In genomic region chr17:37493249-37494027, GRCh38 we compare ENCODE assay signal across 1 cellular context.
TF ChIP-seq lines count a peak whose summit lies in the region.

No MANE protein-coding gene starts in this region.

TF ChIP-seq in IMR-90, 13 proteins besides CTCF, POLR2A, EP300 and RAD21:
- TF ChIP-seq, protein P1, sequence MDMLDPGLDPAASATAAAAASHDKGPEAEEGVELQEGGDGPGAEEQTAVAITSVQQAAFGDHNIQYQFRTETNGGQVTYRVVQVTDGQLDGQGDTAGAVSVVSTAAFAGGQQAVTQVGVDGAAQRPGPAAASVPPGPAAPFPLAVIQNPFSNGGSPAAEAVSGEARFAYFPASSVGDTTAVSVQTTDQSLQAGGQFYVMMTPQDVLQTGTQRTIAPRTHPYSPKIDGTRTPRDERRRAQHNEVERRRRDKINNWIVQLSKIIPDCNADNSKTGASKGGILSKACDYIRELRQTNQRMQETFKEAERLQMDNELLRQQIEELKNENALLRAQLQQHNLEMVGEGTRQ (IDR thresholded peaks at IDR 0.05; ENCODE audit: low read depth, low read length), result peak; percentile 17; the same call in 1 of the 2 replicates
- TF ChIP-seq NFE2L2 (IDR thresholded peaks at IDR 0.05; ENCODE audit: low read depth, low read length) (no peak), CEBPB (IDR thresholded peaks at IDR 0.05; ENCODE audit: low read depth, low read length) (0 out of 2 replicates have a peak, but pooled peaks have one; percentile 1), BHLHE40 (IDR thresholded peaks at IDR 0.05; ENCODE audit: low read depth, low read length) (peak; percentile 75), MXI1 (IDR thresholded peaks at IDR 0.05; ENCODE audit: borderline replicate concordance, low read depth, low read length) (0 out of 2 replicates have a peak, but pooled peaks have one; percentile 39)
